Comparison of ENCODE assay signal across 8 cellular contexts in genomic region chr7:156950381-156950858, GRCh38.
DNase-seq lines count a peak whose midpoint lies in the region; TF ChIP-seq lines count a peak whose summit lies in the region.

No MANE protein-coding gene starts in this region.

- H3K4me1 ChIP-seq in NT2/D1 (ENCODE audit: insufficient read depth, insufficient read length) (no peaks in the 10 kb centered on the region), endocrine pancreas (ENCODE audit: control insufficient read depth, insufficient read depth, low read length) (no peaks in the 10 kb centered on the region), neutrophil (ENCODE audit: control insufficient read depth in 1 of 2, insufficient read depth in 1 of 2, low read depth in 1 of 2, low read length in 1 of 2) (peaks cover 19 to 25% of the 10 kb centered on the region in 2 experiments)

- no peaks in the 10 kb centered on the region for H3K9me3 ChIP-seq in NT2/D1 (ENCODE audit: insufficient read depth, low read length)
- no peaks in the 10 kb centered on the region for H3K9me3 ChIP-seq in endocrine pancreas (ENCODE audit: control insufficient read depth, low read length)
- H3K9me3 ChIP-seq in neutrophil, result no peaks in the 10 kb centered on the region

- peak overlapping the region; percentile 99 for H3K9ac ChIP-seq in NT2/D1 (ENCODE audit: insufficient read length, low read depth)
- H3K9ac ChIP-seq in endocrine pancreas (ENCODE audit: control insufficient read depth, insufficient read depth, low read length), result peak overlapping the region; percentile 6

- H3K4me3 ChIP-seq in GM06990 (replicated peaks; ENCODE audit: low read depth, low read length) (peak overlapping the region; percentile 97), NT2/D1 (ENCODE audit: insufficient read length, low read depth) (peak overlapping the region; percentile 87), endocrine pancreas (ENCODE audit: control insufficient read depth, insufficient read depth, low read length) (peak overlapping the region; percentile 67), neutrophil (ENCODE audit: low read depth in 1 of 2, low read length in 1 of 2) (peak overlapping the region; percentile 92 to 97)

- TF ChIP-seq CTCF in GM06990 (IDR thresholded peaks at IDR 0.05; ENCODE audit: insufficient read depth, low read length, poor library complexity, severe bottlenecking) (no peak), neutrophil (IDR thresholded peaks at IDR 0.05) (no peak)

- H3K27ac ChIP-seq in neutrophil, result peak overlapping the region; percentile 21

- H3K36me3 ChIP-seq in GM06990 (ENCODE audit: control insufficient read depth, insufficient read depth, low read length), result peaks cover 17% of the 10 kb centered on the region
- H3K36me3 ChIP-seq in NT2/D1 (ENCODE audit: insufficient read depth, insufficient read length, low read length), result peaks cover 45% of the 10 kb centered on the region
- no peaks in the 10 kb centered on the region for H3K36me3 ChIP-seq in endocrine pancreas (ENCODE audit: control insufficient read depth, insufficient read depth, low read length)
- peaks cover 31% of the 10 kb centered on the region for H3K36me3 ChIP-seq in neutrophil

- no peaks in the 10 kb centered on the region for H3K27me3 ChIP-seq in GM06990 (replicated peaks; ENCODE audit: control insufficient read depth, insufficient read depth, low read length)
- no peaks in the 10 kb centered on the region for H3K27me3 ChIP-seq in NT2/D1 (ENCODE audit: insufficient read depth, insufficient read length)
- no peaks in the 10 kb centered on the region for H3K27me3 ChIP-seq in endocrine pancreas (ENCODE audit: control insufficient read depth, insufficient read depth, low read length)
- H3K27me3 ChIP-seq in neutrophil, result peaks cover 32% of the 10 kb centered on the region

- DNase-seq in GM06990 (ENCODE audit: extremely low read depth, insufficient read length) (no peak), NT2/D1 (ENCODE audit: low read depth, low spot score) (no peak), HK-2 (ENCODE audit: unreplicated experiment) (no peak), NCI-H82 treated with DMSO at 0.1 percent for 48 hours (lab: John Stamatoyannopoulos, UW; ENCODE audit: unreplicated experiment) (no peak), SHP77 (lab: John Stamatoyannopoulos, UW) (no peak), NCI-H1105 treated with DMSO at 0.1 percent for 48 hours (lab: John Stamatoyannopoulos, UW) (no peak)
